In the genomic region with DNA sequence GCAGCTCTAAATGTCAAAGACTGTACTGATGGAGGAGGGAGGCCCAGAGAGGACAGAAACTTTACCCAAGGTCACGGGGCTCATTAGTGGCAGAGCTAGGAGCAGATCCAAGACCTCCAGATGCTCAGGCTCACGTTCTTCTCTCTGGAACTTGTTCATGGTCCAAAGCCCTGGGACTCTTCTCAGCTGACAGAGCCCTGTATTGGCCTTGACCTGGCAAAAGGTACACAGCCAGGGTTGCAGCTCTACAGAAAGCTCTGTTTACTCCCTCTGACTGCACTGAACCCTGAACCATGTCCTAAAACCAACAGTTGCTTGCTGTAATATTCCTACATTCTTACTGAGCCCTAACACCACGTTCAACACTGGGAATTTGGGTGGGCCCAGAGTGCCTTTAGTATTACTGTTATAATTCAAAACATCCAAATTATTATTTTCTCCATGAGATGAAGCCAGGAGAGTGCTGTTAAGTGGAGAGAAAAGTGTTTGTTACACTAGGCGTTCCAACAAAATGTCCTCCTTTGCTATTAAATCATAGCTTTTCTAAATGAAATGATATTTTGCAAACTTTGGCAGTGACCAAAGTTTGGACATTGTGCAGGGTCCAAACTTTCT, we compare ENCODE assay signal across 21 cellular contexts.
DNase-seq lines count a peak whose midpoint lies in the region; ATAC-seq and TF ChIP-seq lines count a peak whose summit lies in the region.
"Had no signal": no experiment of that assay in that cellular context is flagged by ENCODE, and none has a peak within 500 bp of the region (broad histone marks: within the 10 kb centered on the region; RNA-seq: fewer than 3 reads in every experiment).

No MANE protein-coding gene starts in this region.

- peaks cover 6% of the 10 kb centered on the region for H3K4me1 Mint-ChIP-seq in activated T-helper 1 cell treated with anti-CD3 and anti-CD28 coated beads, Interleukin-12 subunit alpha, Interleukin-12 subunit beta, Interleukin-2, Interleukin-4 antibody, amounts not matched to agents 30 ng/mL and 10 ng/mL and 1 ng/mL, durations not matched to agents 14 hours and 24 hours and 36 hours (ENCODE audit: low read depth)
- H3K4me1 Mint-ChIP-seq in endodermal cell: no peaks in the 10 kb centered on the region
- H3K4me1 Mint-ChIP-seq: H9, neural progenitor cell had no signal

- no peak overlapping the region for H3K27ac Mint-ChIP-seq in activated T-helper 1 cell treated with anti-CD3 and anti-CD28 coated beads, Interleukin-12 subunit alpha, Interleukin-12 subunit beta, Interleukin-2, Interleukin-4 antibody, amounts not matched to agents 30 ng/mL and 10 ng/mL and 1 ng/mL, durations not matched to agents 14 hours and 24 hours and 36 hours
- no peak overlapping the region for H3K27ac Mint-ChIP-seq in endodermal cell
- H3K27ac Mint-ChIP-seq: neural progenitor cell had no signal

- DNase-seq in esophagus muscularis mucosa (ENCODE audit: extremely low spot score): no peak
- peak; percentile 93 for DNase-seq in left lobe of liver (ENCODE audit: low spot score)
- no peak for DNase-seq in sciatic nerve (ENCODE audit: low spot score)
- DNase-seq in activated T-helper 1 cell treated with anti-CD3 and anti-CD28 coated beads, Interleukin-12 subunit alpha, Interleukin-12 subunit beta, Interleukin-2, Interleukin-4 antibody, amounts not matched to agents 30 ng/mL and 10 ng/mL and 1 ng/mL, durations not matched to agents 14 hours and 24 hours and 36 hours (ENCODE audit: low spot score): no peak
- DNase-seq in anterior cingulate cortex (lab: John Stamatoyannopoulos, UW): no peak
- no peak for DNase-seq in endodermal cell
- DNase-seq: activated CD8-positive, alpha-beta memory T cell treated with anti-CD3 and anti-CD28 coated beads, Interleukin-2, amount 50 U/mL, for 4 hours; activated effector memory CD4-positive, alpha-beta T cell treated with anti-CD3 and anti-CD28 coated beads, Interleukin-2, amount 50 U/mL, for 16 hours; central memory CD4-positive, alpha-beta T cell; DMS79 treated with DMSO at 0.1 percent for 48 hours; H9; left cardiac atrium; NCI-H1930; NCI-H446; NK-92 treated with Interleukin-12 subunit alpha and Interleukin-12 subunit beta, amount 100 ng/mL, for 24 hours; stimulated activated CD8-positive, alpha-beta memory T cell treated with anti-CD3 and anti-CD28 coated beads, Interleukin-4, amount 100 ng/mL, for 48 hours; substantia nigra; T-helper 2 cell had no signal

- H3K36me3 ChIP-seq in esophagus muscularis mucosa: no peaks in the 10 kb centered on the region
- H3K36me3 ChIP-seq in endodermal cell (ENCODE audit: control insufficient read depth, insufficient read depth, low read length): no peaks in the 10 kb centered on the region
- H3K36me3 ChIP-seq: neural progenitor cell had no signal

- H3K9me3 Mint-ChIP-seq in activated T-helper 1 cell treated with anti-CD3 and anti-CD28 coated beads, Interleukin-12 subunit alpha, Interleukin-12 subunit beta, Interleukin-2, Interleukin-4 antibody, amounts not matched to agents 30 ng/mL and 10 ng/mL and 1 ng/mL, durations not matched to agents 14 hours and 24 hours and 36 hours: no peaks in the 10 kb centered on the region
- H3K9me3 Mint-ChIP-seq in endodermal cell: no peaks in the 10 kb centered on the region
- H3K9me3 Mint-ChIP-seq: H9, neural progenitor cell had no signal

- no peaks in the 10 kb centered on the region for H3K27me3 Mint-ChIP-seq in activated T-helper 1 cell treated with anti-CD3 and anti-CD28 coated beads, Interleukin-12 subunit alpha, Interleukin-12 subunit beta, Interleukin-2, Interleukin-4 antibody, amounts not matched to agents 30 ng/mL and 10 ng/mL and 1 ng/mL, durations not matched to agents 14 hours and 24 hours and 36 hours (ENCODE audit: insufficient read depth)
- H3K27me3 Mint-ChIP-seq in endodermal cell (ENCODE audit: insufficient read depth): peaks cover 4% of the 10 kb centered on the region

- 50% methylated on average over 4 of the region's 4 CpGs for WGBS in esophagus muscularis mucosa
- WGBS in endodermal cell (ENCODE audit: insufficient coverage in 1 of 2, insufficient read length in 1 of 2), 2 experiments: 90% methylated on average over 2 to 4 of the region's 4 CpGs

- no peaks in the 10 kb centered on the region for H3K36me3 Mint-ChIP-seq in activated T-helper 1 cell treated with anti-CD3 and anti-CD28 coated beads, Interleukin-12 subunit alpha, Interleukin-12 subunit beta, Interleukin-2, Interleukin-4 antibody, amounts not matched to agents 30 ng/mL and 10 ng/mL and 1 ng/mL, durations not matched to agents 14 hours and 24 hours and 36 hours (ENCODE audit: low read depth)
- H3K36me3 Mint-ChIP-seq in endodermal cell (ENCODE audit: low read depth): no peaks in the 10 kb centered on the region
- H3K36me3 Mint-ChIP-seq: neural progenitor cell had no signal

- peak overlapping the region; percentile 41 to 70 (median 54) for H3K27ac ChIP-seq in esophagus muscularis mucosa (replicated peaks in 1 of 4)
- H3K27ac ChIP-seq in endodermal cell (ENCODE audit: low read depth, low read length): no peak overlapping the region
- H3K27ac ChIP-seq: KMS-11, neural progenitor cell had no signal

- H3K27me3 ChIP-seq in esophagus muscularis mucosa (no peaks in the 10 kb centered on the region), endodermal cell (ENCODE audit: control insufficient read depth, insufficient read depth, low read length, poor library complexity, severe bottlenecking) (no peaks in the 10 kb centered on the region)
- H3K27me3 ChIP-seq: neural progenitor cell had no signal

- H3K4me3 Mint-ChIP-seq in activated T-helper 1 cell treated with anti-CD3 and anti-CD28 coated beads, Interleukin-12 subunit alpha, Interleukin-12 subunit beta, Interleukin-2, Interleukin-4 antibody, amounts not matched to agents 30 ng/mL and 10 ng/mL and 1 ng/mL, durations not matched to agents 14 hours and 24 hours and 36 hours: no peak overlapping the region
- no peak overlapping the region for H3K4me3 Mint-ChIP-seq in endodermal cell
- H3K4me3 Mint-ChIP-seq: H9, neural progenitor cell had no signal

- intact Hi-C loops in esophagus muscularis mucosa (cut with DNase I) (no loop called here), sciatic nerve (cut with DNase I) (no loop called here)
- intact Hi-C loops in activated T-helper 1 cell treated with anti-CD3 and anti-CD28 coated beads, Interleukin-12 subunit alpha, Interleukin-12 subunit beta, Interleukin-2, Interleukin-4 antibody, amounts not matched to agents 30 ng/mL and 10 ng/mL and 1 ng/mL, durations not matched to agents 14 hours and 24 hours and 36 hours (cut with micrococcal nuclease): no loop called here

- no peak for TF ChIP-seq EP300 in esophagus muscularis mucosa (IDR thresholded peaks at IDR 0.05)

- no peak overlapping the region for H3K9ac ChIP-seq in endodermal cell (ENCODE audit: extremely low read depth, low read length, poor library complexity, severe bottlenecking)
- H3K9ac ChIP-seq: KMS-11, neural progenitor cell had no signal

- no peak for TF ChIP-seq CTCF in esophagus muscularis mucosa (IDR thresholded peaks at IDR 0.05)
- no peak for TF ChIP-seq CTCF in endodermal cell (conservative IDR thresholded peaks at IDR 0.05)

- ATAC-seq in left lobe of liver: peak; percentile 92
- ATAC-seq in sciatic nerve: peak; percentile 86
- ATAC-seq in GM18519 (IDR thresholded peaks at IDR 0.05; ENCODE audit: low FRiP score, unreplicated experiment): no peak

- TF ChIP-seq POLR2A in esophagus muscularis mucosa (IDR thresholded peaks at IDR 0.05; ENCODE audit: low read depth): no peak

- no peaks in the 10 kb centered on the region for H3K9me3 ChIP-seq in esophagus muscularis mucosa
- no peaks in the 10 kb centered on the region for H3K9me3 ChIP-seq in endodermal cell (ENCODE audit: control insufficient read depth, low read length)

- peaks cover 6 to 52% (median 42%) of the 10 kb centered on the region in 4 donors for H3K4me1 ChIP-seq in esophagus muscularis mucosa
- H3K4me1 ChIP-seq in endodermal cell (ENCODE audit: control insufficient read depth, insufficient read depth, low read length): no peaks in the 10 kb centered on the region
- H3K4me1 ChIP-seq: neural progenitor cell had no signal

- no peak overlapping the region for H3K4me3 ChIP-seq in esophagus muscularis mucosa
- no peak overlapping the region for H3K4me3 ChIP-seq in endodermal cell (ENCODE audit: low read length)
- H3K4me3 ChIP-seq: neural progenitor cell had no signal
